In the genomic region with DNA sequence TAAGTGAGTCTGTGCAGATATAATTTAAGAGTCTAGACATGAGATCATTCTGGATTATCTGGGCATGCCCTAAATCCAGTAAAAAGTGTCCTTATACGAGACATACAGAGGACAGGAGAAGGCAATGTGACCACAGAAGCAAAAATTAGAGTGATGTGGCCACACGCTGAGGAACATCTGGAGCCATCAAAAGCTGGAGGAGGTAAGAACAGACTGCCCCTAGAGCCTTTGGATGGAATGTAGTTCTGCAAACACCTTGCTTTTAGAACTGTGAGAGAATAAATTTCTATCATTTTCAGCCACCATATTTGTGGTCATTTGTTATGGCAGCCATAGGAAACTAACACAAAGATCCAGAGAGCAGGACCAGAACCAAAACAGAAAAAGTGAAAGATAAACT, we compare ENCODE assay signal across 22 cellular contexts. TPM values are rescaled to one million over a fixed set of nuclear protein-coding genes. Genes with fewer than 3 reads are reported as not detected.
A peak's percentile ranks its signal among the peaks of the same experiment; 100 is the strongest.
DNase-seq lines count a peak whose midpoint lies in the region; ATAC-seq and TF ChIP-seq lines count a peak whose summit lies in the region.
"Had no signal": no experiment of that assay in that cellular context is flagged by ENCODE, and none has a peak within 500 bp of the region (broad histone marks: within the 10 kb centered on the region; RNA-seq: fewer than 3 reads in every experiment).

No MANE protein-coding gene starts in this region.

- H3K4me1 ChIP-seq in left ventricle myocardium inferior (peaks cover 36% of the 10 kb centered on the region), OCI-LY7 (ENCODE audit: insufficient read depth, low read length, poor library complexity, severe bottlenecking) (peaks cover 10% of the 10 kb centered on the region)
- H3K4me1 ChIP-seq: A549 had no signal

- H3K36me3 ChIP-seq in left ventricle myocardium inferior (no peaks in the 10 kb centered on the region), OCI-LY7 (ENCODE audit: insufficient read depth, low read length) (no peaks in the 10 kb centered on the region)
- H3K36me3 ChIP-seq: SJCRH30 had no signal

- H3K27ac Mint-ChIP-seq in nephron = peak overlapping the region in 2 of 3 experiments; percentile 21 to 25
- H3K27ac Mint-ChIP-seq: HFFc6 had no signal

- H3K9me2 ChIP-seq in OCI-LY7 (ENCODE audit: insufficient read depth, low read length) = no peaks in the 10 kb centered on the region

- no peaks in the 10 kb centered on the region for H3K27me3 ChIP-seq in left ventricle myocardium inferior (ENCODE audit: low read depth)
- H3K27me3 ChIP-seq: SJCRH30 had no signal

- H4K20me1 ChIP-seq in OCI-LY7 (ENCODE audit: insufficient read depth, low read length) = no peaks in the 10 kb centered on the region

- ATAC-seq in Right ventricle myocardium superior (ENCODE audit: poor library complexity) (no peak), HG03139 (IDR thresholded peaks at IDR 0.05; ENCODE audit: unreplicated experiment) (no peak), HG02588 (IDR thresholded peaks at IDR 0.05; ENCODE audit: unreplicated experiment) (no peak), GM19452 (IDR thresholded peaks at IDR 0.05; ENCODE audit: unreplicated experiment) (no peak)
- ATAC-seq: A549 had no signal

- H3K4me3 ChIP-seq in left ventricle myocardium inferior (no peak overlapping the region), OCI-LY7 (ENCODE audit: low read depth, low read length, poor library complexity, severe bottlenecking) (no peak overlapping the region)
- H3K4me3 ChIP-seq: A549, SJCRH30 had no signal

- DNase-seq in left ventricle myocardium inferior (no peak), Right ventricle myocardium superior (no peak), OCI-LY7 (ENCODE audit: low spot score) (no peak), NOMO-1 (lab: John Stamatoyannopoulos, UW; ENCODE audit: unreplicated experiment in 2 of 2) (no peak)
- DNase-seq: COR-L47; DMS153; HFFc6; Karpas-422; MM.1S; NCI-H1417 treated with DMSO at 0.1 percent for 48 hours; NCI-H1930; NCI-H2171; NCI-H446; NCI-H69; NK-92 treated with Interleukin-12 subunit alpha and Interleukin-12 subunit beta, amount 100 ng/mL, for 24 hours; RPMI8226; SJCRH30 had no signal

- POLR2A ChIA-PET in OCI-LY7 (lab: Charles Lee) = interaction anchor here (0.9 kb wide), 1 partner anchor 63 kb away, joined by 3 read pairs; no protein-coding TSS in a partner anchor

- no peaks in the 10 kb centered on the region for H3K9me3 ChIP-seq in left ventricle myocardium inferior (replicated peaks)
- no peaks in the 10 kb centered on the region for H3K9me3 ChIP-seq in OCI-LY7 (ENCODE audit: low read length)
- H3K9me3 ChIP-seq: A549, SJCRH30 had no signal

- no peaks in the 10 kb centered on the region for H3K36me3 Mint-ChIP-seq in nephron (ENCODE audit: low read depth)

- intact Hi-C loops in left ventricle myocardium inferior (cut with micrococcal nuclease) (no loop called here), Right ventricle myocardium superior (cut with DNase I) (no loop called here), OCI-LY7 (cut with micrococcal nuclease; ENCODE audit: unreplicated experiment) (no loop called here)

- no peak overlapping the region for H3K4me3 Mint-ChIP-seq in nephron
- H3K4me3 Mint-ChIP-seq: HFFc6 had no signal

- no peaks in the 10 kb centered on the region for H3K79me2 ChIP-seq in OCI-LY7 (ENCODE audit: insufficient read depth, low read depth, low read length)

- no peak for TF ChIP-seq CTCF in left ventricle myocardium inferior (IDR thresholded peaks at IDR 0.05; ENCODE audit: borderline replicate concordance)
- TF ChIP-seq CTCF in OCI-LY7 (conservative IDR thresholded peaks at IDR 0.05; ENCODE audit: low read length) = no peak
- no peak for TF ChIP-seq CTCF in nephron (IDR thresholded peaks at IDR 0.05; ENCODE audit: unreplicated experiment in 3 of 3)

- peak overlapping the region; percentile 50; the same call in 1 of the 2 replicates for H2AFZ ChIP-seq in OCI-LY7 (ENCODE audit: low read length)

- H3K4me2 ChIP-seq in OCI-LY7 (ENCODE audit: low read length) = peak overlapping the region; percentile 24
- H3K4me2 ChIP-seq: A549 had no signal

- no peaks in the 10 kb centered on the region for H3K27me3 Mint-ChIP-seq in nephron (ENCODE audit: low read depth)

- CTCF ChIA-PET in OCI-LY7 (lab: Charles Lee; ENCODE audit: unreplicated experiment) = no interaction called here

- H3K4me1 Mint-ChIP-seq in nephron = peaks cover 50% of the 10 kb centered on the region

- BruUV-seq in OCI-LY7 (replicated peaks; lab: Mats Ljungman, UMichigan) = no TSS peak

- H3K27ac ChIP-seq in left ventricle myocardium inferior (replicated peaks) = peak overlapping the region; percentile 78
- no peak overlapping the region for H3K27ac ChIP-seq in OCI-LY7 (ENCODE audit: low read depth, low read length, poor library complexity, severe bottlenecking)
- H3K27ac ChIP-seq: A549, SJCRH30 had no signal

- peaks cover 3% of the 10 kb centered on the region for H3K9me3 Mint-ChIP-seq in nephron
- H3K9me3 Mint-ChIP-seq: HFFc6 had no signal

RNA-seq across cellular contexts. Expression of a gene that starts 41.0 kb away (rescaled TPM):
- total RNA-seq in left ventricle myocardium inferior = 1.1 TPM
- 0.91 TPM for total RNA-seq in Right ventricle myocardium superior
- not detected in 2 replicates for total RNA-seq in OCI-LY7 (2014; rRNA removed; shearing (Covaris generic))
- total RNA-seq in OCI-LY7 (2022) = 0.18 TPM in 1 of 2 replicates, not detected in the other
- total RNA-seq: HFFc6, SJCRH30 had no signal
